In the genomic region with DNA sequence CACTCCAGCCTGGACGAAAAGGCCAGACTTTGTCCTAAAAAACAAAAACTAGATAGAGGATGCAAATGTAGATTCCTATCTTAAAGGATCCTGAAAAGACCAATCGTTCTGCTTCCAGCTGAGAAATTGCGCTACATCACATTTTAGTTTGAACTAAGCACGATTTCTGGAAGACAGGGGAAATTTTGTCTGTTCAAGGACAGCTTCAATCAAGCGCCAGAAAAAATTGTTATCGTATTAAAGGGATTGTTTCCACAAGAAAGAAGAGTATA, we compare ENCODE assay signal across 8 cellular contexts. TPM values are rescaled to one million over a fixed set of nuclear protein-coding genes. Genes with fewer than 3 reads are reported as not detected.
A peak's percentile ranks its signal among the peaks of the same experiment; 100 is the strongest.
DNase-seq lines count a peak whose midpoint lies in the region; ATAC-seq and TF ChIP-seq lines count a peak whose summit lies in the region.

No MANE protein-coding gene starts in this region.

- ATAC-seq in HG03469 (IDR thresholded peaks at IDR 0.05; ENCODE audit: unreplicated experiment) (no peak), HG02840 (IDR thresholded peaks at IDR 0.05; ENCODE audit: low FRiP score, unreplicated experiment) (no peak), GM19351 (IDR thresholded peaks at IDR 0.05; ENCODE audit: unreplicated experiment) (no peak)

- H3K4me1 ChIP-seq in SJCRH30 (peaks cover 7% of the 10 kb centered on the region; the same call in 1 of the 2 replicates), esophagus squamous epithelium (peaks cover 0 to 46% (median 6%) of the 10 kb centered on the region in 3 donors)

- H3K36me3 ChIP-seq in SJCRH30 (peaks cover 5% of the 10 kb centered on the region), esophagus squamous epithelium (no peaks in the 10 kb centered on the region)

- 20 to 25% methylated on average over 6 of the region's 6 CpGs for WGBS in esophagus squamous epithelium, 2 donors

- H3K4me3 Mint-ChIP-seq in progenitor cell of endocrine pancreas (ENCODE audit: low read depth) = peak overlapping the region; percentile 90

- peaks cover 21% of the 10 kb centered on the region for H3K4me1 Mint-ChIP-seq in progenitor cell of endocrine pancreas (ENCODE audit: low read depth)

- H3K4me3 ChIP-seq in SJCRH30 (peak overlapping the region; percentile 70), esophagus squamous epithelium (peak overlapping the region; percentile 47 to 74 (median 64))

- peak; percentile 47 for DNase-seq in GF-D8 (lab: John Stamatoyannopoulos, UW)
- no peak for DNase-seq in SJCRH30
- DNase-seq in esophagus squamous epithelium (lab: John Stamatoyannopoulos, UW) = no peak
- DNase-seq in progenitor cell of endocrine pancreas (ENCODE audit: low spot score, unreplicated experiment) = no peak
- no peak for DNase-seq in activated CD4-positive, CD25-positive, alpha-beta regulatory T cell treated with anti-CD3 and anti-CD28 coated beads, Interleukin-2, amount 50 U/mL, for 72 hours

- H3K9me3 Mint-ChIP-seq in progenitor cell of endocrine pancreas (ENCODE audit: low read depth) = peaks cover 15% of the 10 kb centered on the region

- peak overlapping the region; percentile 61 for H3K27ac ChIP-seq in SJCRH30
- peak overlapping the region; percentile 72 to 89 (median 88) for H3K27ac ChIP-seq in esophagus squamous epithelium

- intact Hi-C loops in esophagus squamous epithelium (cut with DNase I) = no loop called here

- TF ChIP-seq POLR2A in esophagus squamous epithelium (IDR thresholded peaks at IDR 0.05) = no peak

- peaks cover 17% of the 10 kb centered on the region for H3K36me3 Mint-ChIP-seq in progenitor cell of endocrine pancreas (ENCODE audit: insufficient read depth)

- peak overlapping the region; percentile 97 for H3K27ac Mint-ChIP-seq in progenitor cell of endocrine pancreas

- H3K27me3 ChIP-seq in SJCRH30 (no peaks in the 10 kb centered on the region), esophagus squamous epithelium (no peaks in the 10 kb centered on the region)

- H3K9me3 ChIP-seq in SJCRH30 (replicated peaks) (no peaks in the 10 kb centered on the region; the same call in 1 of the 2 replicates), esophagus squamous epithelium (no peaks in the 10 kb centered on the region)

- no peak for TF ChIP-seq CTCF in esophagus squamous epithelium (IDR thresholded peaks at IDR 0.05)
- no peak for TF ChIP-seq CTCF in progenitor cell of endocrine pancreas (IDR thresholded peaks at IDR 0.05; ENCODE audit: unreplicated experiment)

- no peaks in the 10 kb centered on the region for H3K27me3 Mint-ChIP-seq in progenitor cell of endocrine pancreas

RNA-seq across cellular contexts. Expression of gene HSD17B11, which starts 0.7 kb away (rescaled TPM):
- total RNA-seq in SJCRH30 (2014; rRNA removed; shearing (Covaris generic)) = 57.9 and 62.5 TPM in 2 replicates
- total RNA-seq in esophagus squamous epithelium (10 to 100 TPM in 2 of 4 donors, 1 to 10 TPM in 2; 4.2 to 41.8 (median 13.7) TPM), progenitor cell of endocrine pancreas (28.2 and 31.7 TPM in 2 replicates)

RNA-seq across cellular contexts. Expression of gene NUDT9, which starts 30.7 kb away (rescaled TPM):
- 38.5 and 40.7 TPM in 2 replicates for total RNA-seq in SJCRH30 (2014; rRNA removed; shearing (Covaris generic))
- total RNA-seq in esophagus squamous epithelium (10 to 100 TPM; 14.7 to 19.1 (median 17.1) TPM), progenitor cell of endocrine pancreas (35.1 and 37.8 TPM in 2 replicates)
